ENCODE assay signal across 2 cellular contexts in the genomic region with DNA sequence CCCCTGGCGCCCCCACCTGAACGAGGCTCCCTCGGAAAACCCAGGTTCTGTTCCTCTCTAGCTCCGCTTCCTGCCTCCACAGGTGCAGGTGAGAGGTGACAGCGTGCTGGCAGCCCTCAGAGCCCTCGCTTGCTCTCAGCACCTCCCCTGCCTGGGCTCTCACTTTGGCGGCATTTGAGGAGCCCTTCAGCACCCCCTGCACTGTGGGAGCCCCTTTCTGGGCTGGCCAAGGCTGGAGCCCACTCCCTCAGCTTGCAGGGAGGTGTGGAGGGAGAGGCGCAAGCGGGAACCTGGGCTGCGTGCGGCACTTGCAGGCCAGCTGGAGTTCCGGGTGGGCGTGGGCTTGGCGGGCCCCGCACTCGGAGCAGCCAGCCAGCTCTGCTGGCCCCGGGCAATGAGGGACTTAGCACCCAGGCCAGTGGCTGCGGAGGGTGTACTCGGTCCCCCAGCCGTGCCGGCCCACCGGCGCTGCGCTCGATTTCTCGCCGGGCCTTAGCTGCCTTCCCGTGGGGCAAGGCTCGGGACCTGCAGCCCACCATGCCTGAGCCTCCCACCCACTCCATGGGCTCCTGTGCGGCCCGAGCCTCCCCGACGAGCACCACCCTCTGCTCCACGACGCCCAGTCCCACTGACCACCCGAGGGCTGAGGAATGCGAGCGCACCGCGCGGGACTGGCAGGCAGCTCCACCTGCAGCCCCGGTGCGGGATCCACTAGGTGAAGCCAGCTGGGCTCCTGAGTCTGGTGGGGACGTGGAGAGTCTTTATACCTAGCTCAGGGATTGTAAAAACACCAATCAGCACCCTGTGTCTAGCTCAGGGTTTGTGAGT. TPM values are rescaled to one million over a fixed set of nuclear protein-coding genes. Genes with fewer than 3 reads are reported as not detected.
"Had no signal": no experiment of that assay in that cellular context is flagged by ENCODE, and none has a peak within 500 bp of the region (broad histone marks: within the 10 kb centered on the region; RNA-seq: fewer than 3 reads in every experiment).

No MANE protein-coding gene starts in this region.

RNA-seq across cellular contexts. Expression of a gene that starts 57.2 kb away (rescaled TPM):
- total RNA-seq: naive thymus-derived CD8-positive, alpha-beta T cell; pulmonary artery endothelial cell had no signal
- polyA plus RNA-seq: naive thymus-derived CD8-positive, alpha-beta T cell had no signal
